Comparison of ENCODE assay signal across 8 cellular contexts in the genomic region with DNA sequence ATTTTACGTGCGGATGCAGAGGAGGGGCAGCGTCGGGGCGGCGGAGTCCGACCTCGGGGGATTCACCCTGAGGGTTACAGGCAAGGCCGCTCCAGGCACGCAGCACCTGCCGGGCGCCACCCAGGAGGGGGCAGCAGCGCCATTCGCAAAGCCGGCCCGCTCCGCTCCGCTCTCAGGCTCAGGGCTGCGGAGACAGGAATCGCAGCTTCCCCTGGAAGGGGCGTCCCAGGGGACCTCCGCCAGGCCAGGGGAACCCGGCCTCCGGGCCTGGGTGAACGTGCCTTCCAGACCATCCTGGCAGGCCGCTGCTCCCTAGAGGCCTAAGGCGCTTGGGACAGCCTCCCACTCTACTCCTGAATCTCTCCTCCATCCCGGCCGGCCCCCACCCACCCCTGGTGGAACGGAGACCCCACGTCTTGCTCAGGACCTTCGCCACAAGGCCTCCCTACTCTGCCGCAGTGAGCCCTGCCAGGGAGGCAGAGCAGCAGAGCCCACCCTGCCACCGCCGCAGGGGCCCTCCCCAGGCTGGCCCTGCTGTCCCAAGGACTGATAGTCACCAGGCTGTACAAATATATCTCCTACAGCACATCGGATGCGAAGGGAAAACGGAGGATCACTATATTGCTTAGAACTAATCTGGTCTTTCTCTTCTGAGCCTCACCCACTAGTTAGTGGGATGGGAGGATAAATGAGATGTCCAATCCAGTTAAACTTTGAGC.
DNase-seq lines count a peak whose midpoint lies in the region; ATAC-seq and TF ChIP-seq lines count a peak whose summit lies in the region.

No MANE protein-coding gene starts in this region.

- no peaks in the 10 kb centered on the region for H3K4me1 ChIP-seq in HCT116 (ENCODE audit: control insufficient read depth in 1 of 2, insufficient read depth in 2 of 2, low read length in 2 of 2)
- peaks cover 5 to 41% (median 11%) of the 10 kb centered on the region in 3 donors for H3K4me1 ChIP-seq in esophagus squamous epithelium

- H3K9me3 ChIP-seq in HCT116 (ENCODE audit: control insufficient read depth in 1 of 2, insufficient read depth in 1 of 2, low read depth in 1 of 2, low read length in 2 of 2) (no peaks in the 10 kb centered on the region), esophagus squamous epithelium (no peaks in the 10 kb centered on the region)

- no peak overlapping the region for H3K27ac Mint-ChIP-seq in activated CD8-positive, alpha-beta memory T cell treated with anti-CD3 and anti-CD28 coated beads, Interleukin-2, amount 10 ng/mL, durations not matched to agents 7 days and 5 days
- H3K27ac Mint-ChIP-seq in natural killer cell = no peak overlapping the region

- TF ChIP-seq RAD21 in HCT116 (IDR thresholded peaks at IDR 0.05; ENCODE audit: low read depth) = peak; percentile 78

- no peaks in the 10 kb centered on the region for H3K36me3 ChIP-seq in HCT116 (ENCODE audit: control insufficient read depth in 1 of 2, insufficient read depth in 2 of 2, low read length in 2 of 2)
- H3K36me3 ChIP-seq in esophagus squamous epithelium = no peaks in the 10 kb centered on the region

- TF ChIP-seq CTCF in GM12865 (IDR thresholded peaks at IDR 0.05; ENCODE audit: insufficient read depth, low read depth, low read length, missing control alignments) = peak; percentile 88
- TF ChIP-seq CTCF in HCT116 (IDR thresholded peaks at IDR 0.05 in 2 of 3, conservative IDR thresholded peaks at IDR 0.05 in 1 of 3; ENCODE audit: borderline replicate concordance in 1 of 3, insufficient read depth in 1 of 3, low read depth in 2 of 3, low read length in 2 of 3) = peak; percentile 17 to 64 (median 58); a peak in 4 of 6 replicates
- peak; percentile 45 to 76 (median 64) for TF ChIP-seq CTCF in esophagus squamous epithelium (IDR thresholded peaks at IDR 0.05)
- peak; percentile 36 for TF ChIP-seq CTCF in natural killer cell (IDR thresholded peaks at IDR 0.05)

- H3K27me3 ChIP-seq in HCT116 (ENCODE audit: insufficient read depth, low read length) = no peaks in the 10 kb centered on the region
- H3K27me3 ChIP-seq in esophagus squamous epithelium = peaks cover 0 to 54% (median 0%) of the 10 kb centered on the region in 4 donors

- H3K4me2 ChIP-seq in HCT116 (ENCODE audit: low read length) = no peak overlapping the region

- WGBS in esophagus squamous epithelium, 2 donors = 20 to 39% methylated on average over 11 to 14 of the region's 38 CpGs

- H3K4me3 Mint-ChIP-seq in activated CD8-positive, alpha-beta memory T cell treated with anti-CD3 and anti-CD28 coated beads, Interleukin-2, amount 10 ng/mL, durations not matched to agents 7 days and 5 days = no peak overlapping the region
- no peak overlapping the region for H3K4me3 Mint-ChIP-seq in natural killer cell

- BruUV-seq in HCT116 (replicated peaks; lab: Mats Ljungman, UMichigan) = no TSS peak

- TF ChIP-seq POLR2A in HCT116 (IDR thresholded peaks at IDR 0.05; ENCODE audit: borderline replicate concordance, extremely low read depth, insufficient read depth, insufficient read length) = no peak
- no peak for TF ChIP-seq POLR2A in esophagus squamous epithelium (IDR thresholded peaks at IDR 0.05)

- H3K9me2 ChIP-seq in HCT116 (ENCODE audit: insufficient read depth) = no peaks in the 10 kb centered on the region

- H3K27ac ChIP-seq in HCT116 (ENCODE audit: low read depth, low read length) (no peak overlapping the region), esophagus squamous epithelium (peak overlapping the region in 3 of 4 donors; percentile 71 to 79 (median 76))

- H3K36me3 Mint-ChIP-seq in activated CD8-positive, alpha-beta memory T cell treated with anti-CD3 and anti-CD28 coated beads, Interleukin-2, amount 10 ng/mL, durations not matched to agents 7 days and 5 days = peaks cover 1% of the 10 kb centered on the region
- H3K36me3 Mint-ChIP-seq in natural killer cell = no peaks in the 10 kb centered on the region

- no peak overlapping the region for H3K4me3 ChIP-seq in GM12865 (ENCODE audit: low read depth, low read length)
- no peak overlapping the region for H3K4me3 ChIP-seq in HCT116 (replicated peaks in 1 of 2; ENCODE audit: low read depth in 1 of 2, low read length in 2 of 2)
- peak overlapping the region in 2 of 4 donors; percentile 11 to 52 for H3K4me3 ChIP-seq in esophagus squamous epithelium

- intact Hi-C loops in HCT116 (cut with micrococcal nuclease) (no loop called here), esophagus squamous epithelium (cut with DNase I) (no loop called here), natural killer cell (cut with micrococcal nuclease) (loop anchor here (1.0 kb wide), 1 partner anchor 381 kb away; no protein-coding TSS in a partner anchor)

- no peak overlapping the region for H2AFZ ChIP-seq in HCT116 (ENCODE audit: low read depth, low read length, poor library complexity, severe bottlenecking)

- ATAC-seq in HCT116 (peak; percentile 94), natural killer cell (peak; percentile 70 to 88 (median 72))
- ATAC-seq in activated CD8-positive, alpha-beta memory T cell treated with anti-CD3 and anti-CD28 coated beads, Interleukin-2, amount 10 ng/mL, durations not matched to agents 7 days and 5 days = peak; percentile 97

- peaks cover 13% of the 10 kb centered on the region for H3K4me1 Mint-ChIP-seq in activated CD8-positive, alpha-beta memory T cell treated with anti-CD3 and anti-CD28 coated beads, Interleukin-2, amount 10 ng/mL, durations not matched to agents 7 days and 5 days
- H3K4me1 Mint-ChIP-seq in natural killer cell = peaks cover 0 to 6% of the 10 kb centered on the region in 2 donors

- no peaks in the 10 kb centered on the region for H4K20me1 ChIP-seq in HCT116 (ENCODE audit: insufficient read depth)

- H3K79me2 ChIP-seq in HCT116 (ENCODE audit: insufficient read depth, low read length) = no peaks in the 10 kb centered on the region

- DNase-seq in GM12865 (ENCODE audit: low read depth) = peak; percentile 76
- DNase-seq in HCT116 (ENCODE audit: low read depth, low spot score) = no peak
- DNase-seq in NCI-H1436 (lab: John Stamatoyannopoulos, UW) = peak; percentile 86
- DNase-seq in activated CD8-positive, alpha-beta memory T cell treated with anti-CD3 and anti-CD28 coated beads, Interleukin-2, amount 10 ng/mL, durations not matched to agents 7 days and 5 days = peak; percentile 79
- DNase-seq in esophagus squamous epithelium (lab: John Stamatoyannopoulos, UW) = no peak
- DNase-seq in natural killer cell = peak; percentile 27
- peak; percentile 67 for DNase-seq in stimulated activated naive CD4-positive, alpha-beta T cell treated with Interleukin-2 at 50 U/mL for 16 hours (lab: John Stamatoyannopoulos, UW)
- DNase-seq in AML-193 (lab: John Stamatoyannopoulos, UW) = no peak

- RAD21 ChIA-PET in HCT116 (lab: Charles Lee; ENCODE audit: low non-redundant PET in 1 of 2, low total read pairs in 2 of 2, uncharacterized antibody in 2 of 2, unreplicated experiment in 2 of 2) = no interaction called here

- POLR2A ChIA-PET in HCT116 (lab: Charles Lee) = no interaction called here

- no peaks in the 10 kb centered on the region for H3K9me3 Mint-ChIP-seq in activated CD8-positive, alpha-beta memory T cell treated with anti-CD3 and anti-CD28 coated beads, Interleukin-2, amount 10 ng/mL, durations not matched to agents 7 days and 5 days (ENCODE audit: low read depth)
- H3K9me3 Mint-ChIP-seq in natural killer cell = no peaks in the 10 kb centered on the region

- CTCF ChIA-PET in HCT116 (lab: Charles Lee) = interaction anchor here (1.9 kb wide), 1 partner anchor 132 kb away, joined by 4 read pairs; no protein-coding TSS in a partner anchor
- CTCF ChIA-PET in activated CD8-positive, alpha-beta memory T cell treated with anti-CD3 and anti-CD28 coated beads, Interleukin-2, amount 10 ng/mL, durations not matched to agents 7 days and 5 days (lab: Charles Lee) = interaction anchor here (0.8 to 2.3 kb wide), 15 partner anchors 9 to 382 kb away, joined by 3 to 20 read pairs (median 4); no protein-coding TSS in a partner anchor

- peaks cover 2% of the 10 kb centered on the region for H3K27me3 Mint-ChIP-seq in activated CD8-positive, alpha-beta memory T cell treated with anti-CD3 and anti-CD28 coated beads, Interleukin-2, amount 10 ng/mL, durations not matched to agents 7 days and 5 days
- H3K27me3 Mint-ChIP-seq in natural killer cell (ENCODE audit: low read depth in 2 of 2) = peaks cover 26 to 30% of the 10 kb centered on the region in 2 donors

- H3K9ac ChIP-seq in HCT116 (ENCODE audit: low read length) = no peak overlapping the region

TF ChIP-seq in HCT116, 20 proteins besides CTCF, POLR2A, EP300 and RAD21 (continues in another document):
- TF ChIP-seq, protein P1, sequence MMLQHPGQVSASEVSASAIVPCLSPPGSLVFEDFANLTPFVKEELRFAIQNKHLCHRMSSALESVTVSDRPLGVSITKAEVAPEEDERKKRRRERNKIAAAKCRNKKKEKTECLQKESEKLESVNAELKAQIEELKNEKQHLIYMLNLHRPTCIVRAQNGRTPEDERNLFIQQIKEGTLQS (IDR thresholded peaks at IDR 0.05) = no peak
- TF ChIP-seq ZNF274 (IDR thresholded peaks at IDR 0.05; ENCODE audit: low read depth, low read length) (no peak), ZBTB33 (IDR thresholded peaks at IDR 0.05; ENCODE audit: extremely low read depth, insufficient replicate concordance, low read length) (no peak), SIN3A (IDR thresholded peaks at IDR 0.05; ENCODE audit: low read depth) (no peak), CEBPB (IDR thresholded peaks at IDR 0.05; ENCODE audit: low read depth) (no peak)

Comparison
In these comparisons a context has a peak if more than half of its experiments do, and no peak if none do; other contexts are left out.
1. DNase-seq: peak in GM12865 (single experiment), NCI-H1436 (single experiment), activated CD8-positive, alpha-beta memory T cell treated with anti-CD3 and anti-CD28 coated beads, Interleukin-2, amount 10 ng/mL, durations not matched to agents 7 days and 5 days (single experiment), natural killer cell (single experiment) and stimulated activated naive CD4-positive, alpha-beta T cell treated with Interleukin-2 at 50 U/mL for 16 hours (single experiment); none in HCT116 (single experiment), esophagus squamous epithelium (single experiment) and AML-193 (0 of 2).
2. CTCF ChIP-seq: peak in every context shown above with its lines; median percentile 88 in GM12865; 64 in esophagus squamous epithelium; 58 in HCT116; 36 in natural killer cell.
3. Peak in every context shown above with its lines, with median percentiles within 50 percentile points of each other: ATAC-seq.